In genomic region chr5:171275822-171276544, GRCh38 we compare ENCODE assay signal across 21 cellular contexts. TPM values are rescaled to one million over a fixed set of nuclear protein-coding genes. Genes with fewer than 3 reads are reported as not detected.
DNase-seq lines count a peak whose midpoint lies in the region; ATAC-seq and TF ChIP-seq lines count a peak whose summit lies in the region.
"Had no signal": no experiment of that assay in that cellular context is flagged by ENCODE, and none has a peak within 500 bp of the region (broad histone marks: within the 10 kb centered on the region; RNA-seq: fewer than 3 reads in every experiment).

No MANE protein-coding gene starts in this region.

- ATAC-seq in left ventricle myocardium superior = no peak

- H3K36me3 ChIP-seq in HEK293 (ENCODE audit: control insufficient read depth in 2 of 2, insufficient read depth in 1 of 2, low read length in 2 of 2) = no peaks in the 10 kb centered on the region
- no peaks in the 10 kb centered on the region for H3K36me3 ChIP-seq in endodermal cell (ENCODE audit: control insufficient read depth, insufficient read depth, low read length)
- no peaks in the 10 kb centered on the region for H3K36me3 ChIP-seq in prostate gland

- intact Hi-C loops in prostate gland (cut with DNase I) = no loop called here
- intact Hi-C loops in left ventricle myocardium superior (cut with micrococcal nuclease) = no loop called here

- no peaks in the 10 kb centered on the region for H3K9me3 Mint-ChIP-seq in endodermal cell
- H3K9me3 Mint-ChIP-seq: T-helper 1 cell treated with Interleukin-12 subunit alpha and Interleukin-12 subunit beta and Interleukin-4 antibody, amounts not matched to agents 30 μg/mL and 1 μg/mL, for 36 hours had no signal

- H3K9ac ChIP-seq in endodermal cell (ENCODE audit: extremely low read depth, low read length, poor library complexity, severe bottlenecking) = no peak overlapping the region
- H3K9ac ChIP-seq: GM23248 had no signal

- CTCF ChIA-PET in HEK293 (lab: Yijun Ruan, JAX) = interaction anchor here (1.0 to 2.0 kb wide), 4 partner anchors 17 to 69 kb away, joined by 3 to 13 read pairs (median 5); no protein-coding TSS in a partner anchor

- 71 to 90% methylated on average over 2 to 5 of the region's 5 CpGs for WGBS in endodermal cell (ENCODE audit: insufficient coverage in 1 of 2, insufficient read length in 1 of 2), 2 experiments
- WGBS in prostate gland = 66% methylated on average over 5 of the region's 5 CpGs

- DNase-seq in COR-L47 (lab: John Stamatoyannopoulos, UW) (peak; percentile 63), NCI-H748 (lab: John Stamatoyannopoulos, UW; ENCODE audit: unreplicated experiment) (peak; percentile 81), endodermal cell (no peak), EL (no peak), prostate gland (ENCODE audit: low spot score) (no peak), left ventricle myocardium superior (no peak)
- no peak for DNase-seq in stimulated activated CD4-positive, alpha-beta T cell treated with anti-CD3 and anti-CD28 coated beads, Interleukin-4, amount 100 ng/mL, for 1 hour
- DNase-seq: ACHN; AML-193; CD4-positive, CD25-positive, alpha-beta regulatory T cell; DMS79; GF-D8; GM23248; KBM-7; MV-4-11; NCI-H1694; NCI-H226; NCI-H82 had no signal

- no peak for TF ChIP-seq CTCF in HEK293 (tag by site-specific recombination; IDR thresholded peaks at IDR 0.05)
- TF ChIP-seq CTCF in endodermal cell (conservative IDR thresholded peaks at IDR 0.05) = no peak
- no peak for TF ChIP-seq CTCF in prostate gland (IDR thresholded peaks at IDR 0.05)

- H3K9me3 ChIP-seq in HEK293 (ENCODE audit: control insufficient read depth, insufficient read depth, low read depth, low read length) (no peaks in the 10 kb centered on the region), endodermal cell (ENCODE audit: control insufficient read depth, low read length) (peaks cover 3% of the 10 kb centered on the region), prostate gland (no peaks in the 10 kb centered on the region)

- H3K27ac Mint-ChIP-seq in endodermal cell = no peak overlapping the region
- H3K27ac Mint-ChIP-seq: CD4-positive, CD25-positive, alpha-beta regulatory T cell; T-helper 1 cell treated with Interleukin-12 subunit alpha and Interleukin-12 subunit beta and Interleukin-4 antibody, amounts not matched to agents 30 μg/mL and 1 μg/mL, for 36 hours had no signal

- H3K27me3 Mint-ChIP-seq in endodermal cell (ENCODE audit: insufficient read depth) = peaks cover 2% of the 10 kb centered on the region

- H3K27me3 ChIP-seq in endodermal cell (ENCODE audit: control insufficient read depth, insufficient read depth, low read length, poor library complexity, severe bottlenecking) (no peaks in the 10 kb centered on the region), prostate gland (replicated peaks; ENCODE audit: insufficient read depth) (no peaks in the 10 kb centered on the region)

- H3K4me3 ChIP-seq in HEK293 (ENCODE audit: low read depth, low read length) (no peak overlapping the region), endodermal cell (ENCODE audit: low read length) (no peak overlapping the region), prostate gland (no peak overlapping the region)
- H3K4me3 ChIP-seq: GM23248, SK-N-MC had no signal

- H3K36me3 Mint-ChIP-seq in endodermal cell (ENCODE audit: low read depth) = no peaks in the 10 kb centered on the region
- H3K36me3 Mint-ChIP-seq: CD4-positive, CD25-positive, alpha-beta regulatory T cell had no signal

- peaks cover 11% of the 10 kb centered on the region for H3K4me1 ChIP-seq in HEK293 (ENCODE audit: control insufficient read depth, insufficient read depth, low read length)
- H3K4me1 ChIP-seq in endodermal cell (ENCODE audit: control insufficient read depth, insufficient read depth, low read length) = no peaks in the 10 kb centered on the region
- no peaks in the 10 kb centered on the region for H3K4me1 ChIP-seq in prostate gland (replicated peaks)

- H3K4me3 Mint-ChIP-seq in endodermal cell = no peak overlapping the region
- H3K4me3 Mint-ChIP-seq: CD4-positive, CD25-positive, alpha-beta regulatory T cell; T-helper 1 cell treated with Interleukin-12 subunit alpha and Interleukin-12 subunit beta and Interleukin-4 antibody, amounts not matched to agents 30 μg/mL and 1 μg/mL, for 36 hours had no signal

- POLR2A ChIA-PET in HEK293 (lab: Yijun Ruan, JAX) = no interaction called here

- TF ChIP-seq POLR2A in prostate gland (IDR thresholded peaks at IDR 0.05) = no peak

- H3K27ac ChIP-seq in HEK293 (ENCODE audit: extremely low read depth, low read depth, low read length) (no peak overlapping the region), endodermal cell (ENCODE audit: low read depth, low read length) (peak overlapping the region; percentile 84), prostate gland (no peak overlapping the region)
- H3K27ac ChIP-seq: GM23248, SK-N-MC had no signal

- H3K4me1 Mint-ChIP-seq in endodermal cell = no peaks in the 10 kb centered on the region
- H3K4me1 Mint-ChIP-seq: CD4-positive, CD25-positive, alpha-beta regulatory T cell had no signal

TF ChIP-seq in HEK293, 187 proteins besides CTCF, POLR2A, EP300 and RAD21:
- peak; percentile 84 for TF ChIP-seq OSR2 (tag by site-specific recombination; IDR thresholded peaks at IDR 0.05)
- TF ChIP-seq ZNF19 (tag by site-specific recombination; IDR thresholded peaks at IDR 0.05; ENCODE audit: low read depth) = no peak
- TF ChIP-seq PRDM6 (tag by site-specific recombination; IDR thresholded peaks at IDR 0.05) = peak; percentile 72
- TF ChIP-seq ATF2 (tag by site-specific recombination; IDR thresholded peaks at IDR 0.05; ENCODE audit: low read depth) = peak; percentile 83
- TF ChIP-seq ZNF843 (tag by site-specific recombination; IDR thresholded peaks at IDR 0.05) = 0 out of 2 replicates have a peak, but pooled peaks have one; percentile 26

RNA-seq across cellular contexts. Expression of gene TLX3, which starts 33.1 kb away (rescaled TPM):
- not detected for total RNA-seq in endodermal cell
- polyA plus RNA-seq in endodermal cell (2013, experiment 1 of 2) = 13.1 TPM
- 9.2 TPM for polyA plus RNA-seq in endodermal cell (2013, experiment 2 of 2)
- total RNA-seq in prostate gland = not detected
- not detected for total RNA-seq in left ventricle myocardium superior
- total RNA-seq: CD4-positive, CD25-positive, alpha-beta regulatory T cell; GM23248 had no signal
- polyA plus RNA-seq: CD4-positive, CD25-positive, alpha-beta regulatory T cell; GM23248 had no signal

Comparison
In these comparisons a context has a peak if more than half of its experiments do, and no peak if none do; other contexts are left out.
1. DNase-seq: peak in COR-L47 (single experiment) and NCI-H748 (single experiment); none in endodermal cell (single experiment), stimulated activated CD4-positive, alpha-beta T cell treated with anti-CD3 and anti-CD28 coated beads, Interleukin-4, amount 100 ng/mL, for 1 hour (single experiment), EL (single experiment), prostate gland (single experiment) and left ventricle myocardium superior (single experiment).